In the genomic region with DNA sequence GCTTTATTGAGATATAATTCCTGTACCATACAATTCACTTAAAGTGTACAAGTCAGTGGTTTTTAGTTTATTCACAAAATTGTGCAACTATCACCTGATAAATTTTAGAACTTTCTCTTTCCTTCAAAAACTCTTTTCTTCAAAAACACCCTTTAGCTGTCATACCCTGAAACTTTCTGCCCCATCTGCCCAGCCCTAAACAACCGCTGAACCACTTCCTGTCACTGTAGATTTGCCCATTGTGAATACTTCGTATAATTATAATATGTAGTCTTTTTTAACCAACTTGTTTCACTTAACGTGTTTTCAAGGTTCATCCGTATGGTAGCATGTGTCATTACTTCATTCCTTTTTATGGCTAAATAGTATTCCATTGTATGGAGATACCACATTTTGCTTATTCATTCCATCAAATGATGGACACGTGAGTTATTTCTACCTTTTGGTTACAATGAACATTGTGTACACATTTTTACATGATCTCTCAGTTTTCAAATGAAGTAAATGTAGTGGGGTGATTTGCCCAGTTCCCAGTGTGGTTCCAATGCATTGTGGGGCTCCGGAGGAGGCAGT, we compare ENCODE assay signal across 8 cellular contexts. TPM values are rescaled to one million over a fixed set of nuclear protein-coding genes. Genes with fewer than 3 reads are reported as not detected.
A peak's percentile ranks its signal among the peaks of the same experiment; 100 is the strongest.
DNase-seq lines count a peak whose midpoint lies in the region; ATAC-seq lines count a peak whose summit lies in the region.

No MANE protein-coding gene starts in this region.

- H3K27ac Mint-ChIP-seq in T-cell, result peak overlapping the region; percentile 82 to 84
- peak overlapping the region; percentile 85 for H3K27ac Mint-ChIP-seq in activated T-helper 2 cell treated with anti-CD3 and anti-CD28 coated beads, Interferon-gamma antibody, Interleukin-2, Interleukin-4, amounts not matched to agents 10 μg/mL and 5 μg/mL and 100 μg/mL, durations not matched to agents 14 hours and 24 hours and 36 hours
- peak overlapping the region; percentile 84 to 90 for H3K27ac Mint-ChIP-seq in natural killer cell treated with Interleukin-12 subunit alpha and Interleukin-12 subunit beta and Interleukin-15 and Interleukin-18, amount 100 ng/mL, for 72 hours

- POLR2A ChIA-PET in T-cell (lab: Charles Lee), result interaction anchor here (0.6 to 1.1 kb wide), 4 partner anchors 12 to 81 kb away, joined by 3 to 6 read pairs (median 4); no protein-coding TSS in a partner anchor

- peaks cover 77 to 88% (median 82%) of the 10 kb centered on the region in 3 donors for H3K4me1 Mint-ChIP-seq in T-cell
- peaks cover 52% of the 10 kb centered on the region for H3K4me1 Mint-ChIP-seq in activated T-helper 2 cell treated with anti-CD3 and anti-CD28 coated beads, Interferon-gamma antibody, Interleukin-2, Interleukin-4, amounts not matched to agents 10 μg/mL and 5 μg/mL and 100 μg/mL, durations not matched to agents 14 hours and 24 hours and 36 hours (ENCODE audit: low read depth)
- peaks cover 71 to 75% of the 10 kb centered on the region in 2 donors for H3K4me1 Mint-ChIP-seq in natural killer cell treated with Interleukin-12 subunit alpha and Interleukin-12 subunit beta and Interleukin-15 and Interleukin-18, amount 100 ng/mL, for 72 hours (ENCODE audit: low read depth in 2 of 2)

- peak overlapping the region; percentile 6 to 62 (median 28) for H3K4me3 Mint-ChIP-seq in T-cell
- H3K4me3 Mint-ChIP-seq in activated T-helper 2 cell treated with anti-CD3 and anti-CD28 coated beads, Interferon-gamma antibody, Interleukin-2, Interleukin-4, amounts not matched to agents 10 μg/mL and 5 μg/mL and 100 μg/mL, durations not matched to agents 14 hours and 24 hours and 36 hours (ENCODE audit: low read depth), result no peak overlapping the region
- H3K4me3 Mint-ChIP-seq in natural killer cell treated with Interleukin-12 subunit alpha and Interleukin-12 subunit beta and Interleukin-15 and Interleukin-18, amount 100 ng/mL, for 72 hours, result peak overlapping the region; percentile 57

- peak; percentile 37 for DNase-seq in NK-92 treated with Interleukin-12 subunit alpha and Interleukin-12 subunit beta, amount 100 ng/mL, for 24 hours (lab: John Stamatoyannopoulos, UW)
- no peak for DNase-seq in NK-92 (lab: John Stamatoyannopoulos, UW; ENCODE audit: unreplicated experiment)
- peak in 32 of 34 experiments; percentile 15 to 73 (median 50) for DNase-seq in T-cell
- DNase-seq in activated T-helper 2 cell treated with anti-CD3 and anti-CD28 coated beads, Interferon-gamma antibody, Interleukin-2, Interleukin-4, amounts not matched to agents 10 μg/mL and 5 μg/mL and 100 μg/mL, durations not matched to agents 14 hours and 24 hours and 36 hours (ENCODE audit: low spot score), result peak; percentile 52
- no peak for DNase-seq in natural killer cell treated with Interleukin-12 subunit alpha and Interleukin-12 subunit beta and Interleukin-15 and Interleukin-18, amount 100 ng/mL, for 72 hours (ENCODE audit: low spot score)
- DNase-seq in NCI-H82 treated with DMSO at 0.1 percent for 48 hours (lab: John Stamatoyannopoulos, UW; ENCODE audit: unreplicated experiment), result no peak

- peaks cover 36% of the 10 kb centered on the region for H3K36me3 Mint-ChIP-seq in T-cell
- peaks cover 76% of the 10 kb centered on the region for H3K36me3 Mint-ChIP-seq in activated T-helper 2 cell treated with anti-CD3 and anti-CD28 coated beads, Interferon-gamma antibody, Interleukin-2, Interleukin-4, amounts not matched to agents 10 μg/mL and 5 μg/mL and 100 μg/mL, durations not matched to agents 14 hours and 24 hours and 36 hours (ENCODE audit: low read depth)
- peaks cover 20% of the 10 kb centered on the region for H3K36me3 Mint-ChIP-seq in natural killer cell treated with Interleukin-12 subunit alpha and Interleukin-12 subunit beta and Interleukin-15 and Interleukin-18, amount 100 ng/mL, for 72 hours

- H3K9me3 Mint-ChIP-seq in T-cell, result no peaks in the 10 kb centered on the region
- H3K9me3 Mint-ChIP-seq in activated T-helper 2 cell treated with anti-CD3 and anti-CD28 coated beads, Interferon-gamma antibody, Interleukin-2, Interleukin-4, amounts not matched to agents 10 μg/mL and 5 μg/mL and 100 μg/mL, durations not matched to agents 14 hours and 24 hours and 36 hours, result no peaks in the 10 kb centered on the region
- H3K9me3 Mint-ChIP-seq in natural killer cell treated with Interleukin-12 subunit alpha and Interleukin-12 subunit beta and Interleukin-15 and Interleukin-18, amount 100 ng/mL, for 72 hours, result no peaks in the 10 kb centered on the region

- intact Hi-C loops in activated T-helper 2 cell treated with anti-CD3 and anti-CD28 coated beads, Interferon-gamma antibody, Interleukin-2, Interleukin-4, amounts not matched to agents 10 μg/mL and 5 μg/mL and 100 μg/mL, durations not matched to agents 14 hours and 24 hours and 36 hours (cut with micrococcal nuclease), result no loop called here

- ATAC-seq in T-cell (replicated peaks in 1 of 4) (peak; percentile 79 to 92 (median 83)), GM18868 (IDR thresholded peaks at IDR 0.05; ENCODE audit: unreplicated experiment) (no peak), GM21737 (IDR thresholded peaks at IDR 0.05; ENCODE audit: unreplicated experiment) (no peak)
- peak; percentile 86 to 91 for ATAC-seq in natural killer cell treated with Interleukin-12 subunit alpha and Interleukin-12 subunit beta and Interleukin-15 and Interleukin-18, amount 100 ng/mL, for 72 hours

- CTCF ChIA-PET in T-cell (lab: Charles Lee), result interaction anchor here in 1 of 2 donors (1.0 to 1.4 kb wide), 3 partner anchors 14 to 82 kb away, joined by 3 to 4 read pairs (median 4); no protein-coding TSS in a partner anchor

- no peaks in the 10 kb centered on the region for H3K27me3 Mint-ChIP-seq in T-cell
- no peaks in the 10 kb centered on the region for H3K27me3 Mint-ChIP-seq in activated T-helper 2 cell treated with anti-CD3 and anti-CD28 coated beads, Interferon-gamma antibody, Interleukin-2, Interleukin-4, amounts not matched to agents 10 μg/mL and 5 μg/mL and 100 μg/mL, durations not matched to agents 14 hours and 24 hours and 36 hours (ENCODE audit: low read depth)
- no peaks in the 10 kb centered on the region for H3K27me3 Mint-ChIP-seq in natural killer cell treated with Interleukin-12 subunit alpha and Interleukin-12 subunit beta and Interleukin-15 and Interleukin-18, amount 100 ng/mL, for 72 hours

RNA-seq across cellular contexts. Expression of gene WNT4, which starts 37.9 kb away (rescaled TPM):
- total RNA-seq in T-cell, result not detected
- total RNA-seq in activated T-helper 2 cell treated with anti-CD3 and anti-CD28 coated beads, Interferon-gamma antibody, Interleukin-2, Interleukin-4, amounts not matched to agents 10 μg/mL and 5 μg/mL and 100 μg/mL, durations not matched to agents 14 hours and 24 hours and 36 hours, result not detected in 2 replicates
- not detected for total RNA-seq in natural killer cell treated with Interleukin-12 subunit alpha and Interleukin-12 subunit beta and Interleukin-15 and Interleukin-18, amount 100 ng/mL, for 72 hours

RNA-seq across cellular contexts. Expression of gene CDC42, which starts 52.4 kb away (rescaled TPM):
- 100 to 1,000 TPM; 181 to 348 (median 192) TPM for total RNA-seq in T-cell
- 342 and 350 TPM in 2 replicates for total RNA-seq in activated T-helper 2 cell treated with anti-CD3 and anti-CD28 coated beads, Interferon-gamma antibody, Interleukin-2, Interleukin-4, amounts not matched to agents 10 μg/mL and 5 μg/mL and 100 μg/mL, durations not matched to agents 14 hours and 24 hours and 36 hours
- total RNA-seq in natural killer cell treated with Interleukin-12 subunit alpha and Interleukin-12 subunit beta and Interleukin-15 and Interleukin-18, amount 100 ng/mL, for 72 hours, result 100 to 1,000 TPM; 191 to 394 TPM

Comparison
In these comparisons a context has a peak if more than half of its experiments do, and no peak if none do; other contexts are left out.
1. DNase-seq: peak in NK-92 treated with Interleukin-12 subunit alpha and Interleukin-12 subunit beta, amount 100 ng/mL, for 24 hours (single experiment), T-cell (32 of 34) and activated T-helper 2 cell treated with anti-CD3 and anti-CD28 coated beads, Interferon-gamma antibody, Interleukin-2, Interleukin-4, amounts not matched to agents 10 μg/mL and 5 μg/mL and 100 μg/mL, durations not matched to agents 14 hours and 24 hours and 36 hours (single experiment); none in NK-92 (single experiment), natural killer cell treated with Interleukin-12 subunit alpha and Interleukin-12 subunit beta and Interleukin-15 and Interleukin-18, amount 100 ng/mL, for 72 hours (single experiment) and NCI-H82 treated with DMSO at 0.1 percent for 48 hours (single experiment).
2. ATAC-seq: peak in T-cell (4 of 4) and natural killer cell treated with Interleukin-12 subunit alpha and Interleukin-12 subunit beta and Interleukin-15 and Interleukin-18, amount 100 ng/mL, for 72 hours (2 of 2); none in GM18868 (single experiment) and GM21737 (single experiment).
3. Peak in every context shown above with its lines, with median percentiles within 50 percentile points of each other: H3K27ac Mint-ChIP-seq.